Comparison of ENCODE assay signal across 11 cellular contexts in the genomic region with DNA sequence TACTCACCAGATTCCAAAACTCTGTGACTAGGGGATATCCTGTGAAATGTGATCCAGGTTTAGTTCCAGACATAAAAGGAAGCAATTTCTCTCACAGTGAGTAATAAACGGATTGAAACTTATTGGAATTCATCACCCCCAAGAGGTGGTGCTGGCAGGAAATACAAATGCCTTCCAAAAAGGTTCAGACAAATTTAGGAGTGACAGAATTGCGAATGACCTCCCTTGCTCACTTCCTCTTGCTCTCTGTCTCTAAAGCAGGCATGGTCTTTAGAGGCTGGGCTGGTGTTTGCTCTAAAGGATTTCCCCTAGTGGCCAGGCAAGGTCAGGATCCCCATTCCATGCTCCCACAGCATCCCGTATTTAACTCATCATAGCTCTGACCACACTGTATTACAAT.
DNase-seq lines count a peak whose midpoint lies in the region; ATAC-seq, FAIRE-seq and TF ChIP-seq lines count a peak whose summit lies in the region.
"Had no signal": no experiment of that assay in that cellular context is flagged by ENCODE, and none has a peak within 500 bp of the region (broad histone marks: within the 10 kb centered on the region; RNA-seq: fewer than 3 reads in every experiment).

No MANE protein-coding gene starts in this region.

- no peaks in the 10 kb centered on the region for H3K79me1 ChIP-seq in IMR-90 (ENCODE audit: low read depth in 1 of 2, low read length in 2 of 2)
- H3K79me1 ChIP-seq in neuronal stem cell (ENCODE audit: low read depth, low read length) = no peaks in the 10 kb centered on the region

- no peak for TF ChIP-seq POLR2A in IMR-90 (IDR thresholded peaks at IDR 0.05; ENCODE audit: low read depth, low read length)

- no peak overlapping the region; the same call in 1 of the 2 replicates for H2BK20ac ChIP-seq in IMR-90 (ENCODE audit: low read depth, low read length)

- H3K14ac ChIP-seq in IMR-90 (replicated peaks; ENCODE audit: low read depth, low read length) = peak overlapping the region; percentile 13; the same call in 1 of the 2 replicates
- H3K14ac ChIP-seq in neuronal stem cell (ENCODE audit: low read length) = no peak overlapping the region

- DNase-seq in D721Med (ENCODE audit: insufficient read length, low spot score) (no peak), IMR-90 (peak; percentile 41), brain microvascular endothelial cell (peak; percentile 5), left lobe of liver (ENCODE audit: low spot score) (no peak), neuronal stem cell (ENCODE audit: low spot score) (no peak), Right ventricle myocardium inferior (ENCODE audit: missing footprints) (no peak), HuH-7.5 (ENCODE audit: low spot score) (no peak)
- no peak for DNase-seq in stimulated activated CD4-positive, alpha-beta T cell treated with anti-CD3 and anti-CD28 coated beads, Interleukin-1b, Interleukin-23, amount 100 ng/mL, for 48 hours
- DNase-seq: DMS79 treated with DMSO at 0.1 percent for 48 hours, heart left ventricle, NCI-H1092 treated with DMSO at 0.1 percent for 48 hours had no signal

- no TSS peak for BruUV-seq in IMR-90 (replicated peaks; lab: Mats Ljungman, UMichigan)

- no peak overlapping the region for H3K56ac ChIP-seq in IMR-90 (ENCODE audit: extremely low read depth, insufficient read depth, low read length)

- intact Hi-C loops in IMR-90 (cut with micrococcal nuclease) = no loop called here
- intact Hi-C loops in Right ventricle myocardium inferior (cut with DNase I) = no loop called here

- no peak for TF ChIP-seq RAD21 in IMR-90 (IDR thresholded peaks at IDR 0.05; ENCODE audit: low read length)

- H3K9ac ChIP-seq in IMR-90 (ENCODE audit: low read depth, low read length) (no peak overlapping the region), neuronal stem cell (ENCODE audit: low read depth, low read length, poor library complexity) (no peak overlapping the region)

- ATAC-seq in IMR-90 (ENCODE audit: low read depth) = peak; percentile 32; the same call in 1 of the 2 replicates
- ATAC-seq in left lobe of liver = peak; percentile 20
- no peak for ATAC-seq in Right ventricle myocardium inferior
- ATAC-seq: heart left ventricle had no signal

- CTCF ChIA-PET in IMR-90 (lab: Yijun Ruan, JAX) = interaction anchor here (0.6 to 2.2 kb wide), 3 partner anchors 13 to 1194 kb away, joined by 3 to 6 read pairs (median 6); no protein-coding TSS in a partner anchor

- H3K4me3 ChIP-seq in IMR-90 (ENCODE audit: insufficient read depth, low read depth, low read length) = no peak overlapping the region
- no peak overlapping the region for H3K4me3 ChIP-seq in brain microvascular endothelial cell (ENCODE audit: low read depth, low read length)
- H3K4me3 ChIP-seq in neuronal stem cell (ENCODE audit: low read length in 2 of 2) = no peak overlapping the region
- H3K4me3 ChIP-seq: heart left ventricle had no signal

- POLR2A ChIA-PET in IMR-90 (lab: Charles Lee; ENCODE audit: unreplicated experiment) = no interaction called here

- H3K36me3 ChIP-seq in IMR-90 (ENCODE audit: control insufficient read depth, insufficient read depth, low read length) (no peaks in the 10 kb centered on the region), brain microvascular endothelial cell (replicated peaks) (no peaks in the 10 kb centered on the region), neuronal stem cell (replicated peaks in 1 of 2; ENCODE audit: control insufficient read depth in 2 of 2, insufficient read depth in 2 of 2, low read length in 2 of 2) (no peaks in the 10 kb centered on the region)
- H3K36me3 ChIP-seq: heart left ventricle had no signal

- no peak overlapping the region for H4K5ac ChIP-seq in IMR-90 (ENCODE audit: low read depth, low read length)

- H3K27me3 ChIP-seq in IMR-90 (ENCODE audit: control insufficient read depth, insufficient read depth, low read length) = no peaks in the 10 kb centered on the region
- no peaks in the 10 kb centered on the region for H3K27me3 ChIP-seq in brain microvascular endothelial cell (replicated peaks)
- no peaks in the 10 kb centered on the region for H3K27me3 ChIP-seq in neuronal stem cell (ENCODE audit: control insufficient read depth in 3 of 3, insufficient read depth in 3 of 3, low read depth in 1 of 3, low read length in 3 of 3)

- in situ Hi-C loops in IMR-90 (cut with MboI; ENCODE audit: low sequenced_read_pairs) = no loop called here
- in situ Hi-C loops in brain microvascular endothelial cell (cut with HindIII; ENCODE audit: low pct_ligation_motif_present, low sequenced_read_pairs) = no loop called here

- H4K8ac ChIP-seq in IMR-90 (ENCODE audit: low read depth in 2 of 2, low read length in 2 of 2) (peak overlapping the region in 1 of 2 experiments; percentile 15; a peak in 1 of 4 replicates), neuronal stem cell (ENCODE audit: low read depth, low read length) (no peak overlapping the region)

- no peaks in the 10 kb centered on the region for H3K9me3 ChIP-seq in IMR-90 (ENCODE audit: control insufficient read depth, insufficient read depth, low read length)
- no peaks in the 10 kb centered on the region for H3K9me3 ChIP-seq in neuronal stem cell (replicated peaks in 1 of 2; ENCODE audit: control insufficient read depth in 2 of 2, insufficient read depth in 1 of 2, low read depth in 1 of 2, low read length in 2 of 2)
- H3K9me3 ChIP-seq: heart left ventricle had no signal

- no peak overlapping the region for H2AK5ac ChIP-seq in IMR-90 (ENCODE audit: low read depth, low read length)
- no peak overlapping the region for H2AK5ac ChIP-seq in neuronal stem cell (ENCODE audit: low read depth, low read length)

- H4K20me1 ChIP-seq in IMR-90 (ENCODE audit: insufficient read depth, low read length) = no peaks in the 10 kb centered on the region

- peak overlapping the region; percentile 48; the same call in 1 of the 2 replicates for H3K4ac ChIP-seq in IMR-90 (ENCODE audit: low read depth, low read length)
- no peak overlapping the region for H3K4ac ChIP-seq in neuronal stem cell (ENCODE audit: low read length)

- H4K91ac ChIP-seq in IMR-90 (ENCODE audit: insufficient read depth, low read depth, low read length) (no peak overlapping the region), neuronal stem cell (ENCODE audit: low read depth, low read length, poor library complexity) (no peak overlapping the region)

- H2AFZ ChIP-seq in IMR-90 (replicated peaks; ENCODE audit: low read length, poor library complexity) (peak overlapping the region; percentile 46), neuronal stem cell (ENCODE audit: low read length) (no peak overlapping the region)

- H3K4me2 ChIP-seq in IMR-90 (ENCODE audit: low read depth, low read length) = no peak overlapping the region
- H3K4me2 ChIP-seq in neuronal stem cell (ENCODE audit: insufficient read depth, low read length, poor library complexity, severe bottlenecking) = no peak overlapping the region

- TF ChIP-seq CTCF in D721Med (IDR thresholded peaks at IDR 0.05; ENCODE audit: insufficient read depth, missing control alignments) = peak; percentile 4
- peak; percentile 22; the same call in 1 of the 2 replicates for TF ChIP-seq CTCF in IMR-90 (conservative IDR thresholded peaks at IDR 0.05; ENCODE audit: low read depth, low read length)
- peak; percentile 69 for TF ChIP-seq CTCF in brain microvascular endothelial cell (IDR thresholded peaks at IDR 0.05; ENCODE audit: low read depth, low read length, missing control alignments)

- peaks cover 4% of the 10 kb centered on the region; the same call in 1 of the 2 replicates for H3K9me1 ChIP-seq in IMR-90 (ENCODE audit: insufficient read depth, low read length)

- H3K18ac ChIP-seq in IMR-90 (ENCODE audit: low read depth, low read length) (no peak overlapping the region; the same call in 1 of the 2 replicates), neuronal stem cell (ENCODE audit: low read length) (no peak overlapping the region)

- WGBS in IMR-90 (ENCODE audit: extremely low coverage in 2 of 2, insufficient read length in 1 of 2), 2 experiments = no CpG with 5 or more reads among the region's 3 CpGs
- no CpG with 5 or more reads among the region's 3 CpGs for WGBS in neuronal stem cell (ENCODE audit: extremely low coverage in 2 of 2, insufficient read length in 2 of 2, insufficient replicate concordance in 1 of 2), 2 donors

- H3K4me1 ChIP-seq in IMR-90 (ENCODE audit: control insufficient read depth, insufficient read depth, low read length) (peaks cover 5% of the 10 kb centered on the region; the same call in 1 of the 2 replicates), neuronal stem cell (ENCODE audit: control insufficient read depth in 2 of 2, insufficient read depth in 1 of 2, low read depth in 1 of 2, low read length in 2 of 2) (no peaks in the 10 kb centered on the region)
- H3K4me1 ChIP-seq: heart left ventricle had no signal

- peak overlapping the region; percentile 58 for H2BK120ac ChIP-seq in IMR-90 (ENCODE audit: low read depth, low read length)
- no peak overlapping the region for H2BK120ac ChIP-seq in neuronal stem cell (ENCODE audit: low read depth, low read length)

- H2AK9ac ChIP-seq in IMR-90 (replicated peaks; ENCODE audit: low read depth, low read length, poor library complexity) = no peak overlapping the region

- H2BK5ac ChIP-seq in IMR-90 (ENCODE audit: low read depth, low read length, poor library complexity, severe bottlenecking) (no peak overlapping the region), neuronal stem cell (ENCODE audit: low read length) (no peak overlapping the region)

- H3K27ac ChIP-seq in IMR-90 (ENCODE audit: insufficient read depth, low read length) = no peak overlapping the region
- no peak overlapping the region for H3K27ac ChIP-seq in brain microvascular endothelial cell
- H3K27ac ChIP-seq in neuronal stem cell (replicated peaks; ENCODE audit: low read length) = no peak overlapping the region
- H3K27ac ChIP-seq: heart left ventricle had no signal

- dilution Hi-C loops in IMR-90 (cut with HindIII; ENCODE audit: low sequenced_read_pairs, unreplicated experiment) = no loop called here

- FAIRE-seq in D721Med (lab: Jason Lieb, UNC) = no peak

- H2BK12ac ChIP-seq in neuronal stem cell (ENCODE audit: low read length) = no peak overlapping the region

- H2BK15ac ChIP-seq in IMR-90 (ENCODE audit: low read depth, low read length) (no peak overlapping the region; the same call in 2 of the 3 replicates), neuronal stem cell (ENCODE audit: low read length) (no peak overlapping the region)

- H3K23ac ChIP-seq in IMR-90 (ENCODE audit: low read depth, low read length) (no peak overlapping the region), neuronal stem cell (ENCODE audit: low read depth, low read length, poor library complexity) (no peak overlapping the region)

TF ChIP-seq in IMR-90, 13 proteins besides CTCF, POLR2A, EP300 and RAD21:
- TF ChIP-seq, protein P1, sequence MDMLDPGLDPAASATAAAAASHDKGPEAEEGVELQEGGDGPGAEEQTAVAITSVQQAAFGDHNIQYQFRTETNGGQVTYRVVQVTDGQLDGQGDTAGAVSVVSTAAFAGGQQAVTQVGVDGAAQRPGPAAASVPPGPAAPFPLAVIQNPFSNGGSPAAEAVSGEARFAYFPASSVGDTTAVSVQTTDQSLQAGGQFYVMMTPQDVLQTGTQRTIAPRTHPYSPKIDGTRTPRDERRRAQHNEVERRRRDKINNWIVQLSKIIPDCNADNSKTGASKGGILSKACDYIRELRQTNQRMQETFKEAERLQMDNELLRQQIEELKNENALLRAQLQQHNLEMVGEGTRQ (IDR thresholded peaks at IDR 0.05; ENCODE audit: low read depth, low read length) = no peak
- no peak for TF ChIP-seq MAFK (IDR thresholded peaks at IDR 0.05; ENCODE audit: low read depth, low read length)
TF ChIP-seq in IMR-90: peak in this region for 0.

Comparison
In these comparisons a context has a peak if more than half of its experiments do, and no peak if none do; other contexts are left out.
1. DNase-seq: peak in IMR-90 (single experiment) and brain microvascular endothelial cell (single experiment); none in D721Med (single experiment), left lobe of liver (single experiment), stimulated activated CD4-positive, alpha-beta T cell treated with anti-CD3 and anti-CD28 coated beads, Interleukin-1b, Interleukin-23, amount 100 ng/mL, for 48 hours (single experiment), neuronal stem cell (single experiment), Right ventricle myocardium inferior (single experiment) and HuH-7.5 (single experiment).
2. CTCF ChIP-seq: peak in every context shown above with its lines; median percentile 69 in brain microvascular endothelial cell; 22 in IMR-90; 4 in D721Med.